8 cellular contexts compared by ENCODE assay signal in the genomic region with DNA sequence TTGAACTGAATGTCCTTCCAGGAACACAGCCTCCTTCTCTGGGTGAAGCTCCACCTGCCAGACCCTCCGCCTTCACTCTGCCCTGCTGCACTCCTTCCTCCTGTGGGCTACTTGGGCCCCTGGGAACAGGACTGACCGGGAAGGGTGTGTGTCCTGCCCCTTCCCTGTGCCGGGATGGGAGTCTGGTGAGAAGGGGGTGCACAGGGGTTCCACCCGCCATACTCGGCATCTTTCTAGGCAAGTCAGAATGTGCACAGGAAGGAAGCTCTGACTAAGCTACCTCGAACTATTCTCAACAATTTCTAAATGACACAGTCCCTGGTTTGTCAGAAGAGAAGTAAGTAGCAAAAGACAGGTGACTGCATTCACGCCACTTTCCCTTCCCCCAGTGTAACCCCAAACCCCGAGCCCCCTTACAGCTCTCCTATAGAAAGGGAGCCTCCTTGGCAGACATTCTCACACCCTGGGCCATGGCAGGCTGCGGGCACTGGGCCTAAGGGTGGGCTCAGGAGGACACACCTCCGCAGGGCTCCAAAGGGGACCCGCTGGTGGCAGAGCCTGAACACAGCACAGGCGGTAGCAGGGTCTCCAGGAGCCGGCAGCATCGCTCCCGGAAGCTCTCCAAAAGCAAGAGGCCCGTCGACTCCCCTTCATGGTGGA.
A peak's percentile ranks its signal among the peaks of the same experiment; 100 is the strongest.
DNase-seq lines count a peak whose midpoint lies in the region; TF ChIP-seq lines count a peak whose summit lies in the region.

No MANE protein-coding gene starts in this region.

- no peaks in the 10 kb centered on the region for H3K27me3 Mint-ChIP-seq in activated CD4-positive, alpha-beta T cell treated with anti-CD3 and anti-CD28 coated beads, Interleukin-2, amount 10 ng/mL, durations not matched to agents 24 days and 14 days

- DNase-seq in GM13977 (ENCODE audit: low spot score) (peak; percentile 61), dorsolateral prefrontal cortex (no peak), NCI-H1694 treated with DMSO at 0.1 percent for 48 hours (lab: John Stamatoyannopoulos, UW) (no peak), NCI-H345 treated with DMSO at 0.1 percent for 48 hours (lab: John Stamatoyannopoulos, UW; ENCODE audit: unreplicated experiment) (no peak), LoVo (ENCODE audit: low spot score) (no peak), GM19238 (ENCODE audit: insufficient read length, low spot score) (no peak)
- DNase-seq in activated CD4-positive, alpha-beta T cell treated with anti-CD3 and anti-CD28 coated beads, Interleukin-2, amount 10 ng/mL, durations not matched to agents 24 days and 14 days, result peak; percentile 78
- DNase-seq in stimulated activated CD4-positive, alpha-beta T cell treated with anti-CD3 and anti-CD28 coated beads, TNF-alpha, amount 100 ng/mL, for 48 hours (ENCODE audit: low read depth in 3 of 3), result peak in 2 of 3 donors; percentile 25 to 47

- no peaks in the 10 kb centered on the region for H3K9me3 Mint-ChIP-seq in activated CD4-positive, alpha-beta T cell treated with anti-CD3 and anti-CD28 coated beads, Interleukin-2, amount 10 ng/mL, durations not matched to agents 24 days and 14 days

- no peaks in the 10 kb centered on the region for H3K27me3 ChIP-seq in dorsolateral prefrontal cortex

- TF ChIP-seq CTCF in GM13977 (IDR thresholded peaks at IDR 0.05; ENCODE audit: extremely low read depth, insufficient read depth, missing control alignments) (no peak), dorsolateral prefrontal cortex (IDR thresholded peaks at IDR 0.05 in 54 of 56, conservative IDR thresholded peaks at IDR 0.05 in 2 of 56; ENCODE audit: low read depth in 1 of 56, partially characterized antibody in 56 of 56) (no peak)

- no peak overlapping the region for H3K4me3 ChIP-seq in dorsolateral prefrontal cortex

- H3K36me3 Mint-ChIP-seq in activated CD4-positive, alpha-beta T cell treated with anti-CD3 and anti-CD28 coated beads, Interleukin-2, amount 10 ng/mL, durations not matched to agents 24 days and 14 days (ENCODE audit: low read depth), result peaks cover 29% of the 10 kb centered on the region

- intact Hi-C loops in activated CD4-positive, alpha-beta T cell treated with anti-CD3 and anti-CD28 coated beads, Interleukin-2, amount 10 ng/mL, durations not matched to agents 24 days and 14 days (cut with micrococcal nuclease), result loop anchor here (1.0 to 5.0 kb wide), 5 partner anchors 42 to 164 kb away; no protein-coding TSS in a partner anchor
- intact Hi-C loops in dorsolateral prefrontal cortex (cut with DNase I), result no loop called here

- in situ Hi-C loops in GM13977 (cut with MboI; ENCODE audit: low pct_unique_long_range_greater_than_20kb, low sequenced_read_pairs, unreplicated experiment), result no loop called here

- H3K4me1 Mint-ChIP-seq in activated CD4-positive, alpha-beta T cell treated with anti-CD3 and anti-CD28 coated beads, Interleukin-2, amount 10 ng/mL, durations not matched to agents 24 days and 14 days, result peaks cover 43% of the 10 kb centered on the region

- peak overlapping the region; percentile 77 for H3K4me3 Mint-ChIP-seq in activated CD4-positive, alpha-beta T cell treated with anti-CD3 and anti-CD28 coated beads, Interleukin-2, amount 10 ng/mL, durations not matched to agents 24 days and 14 days

- H3K27ac ChIP-seq in dorsolateral prefrontal cortex, result peak overlapping the region in 41 of 59 donors; percentile 8 to 71 (median 42)

- peak overlapping the region; percentile 91 for H3K27ac Mint-ChIP-seq in activated CD4-positive, alpha-beta T cell treated with anti-CD3 and anti-CD28 coated beads, Interleukin-2, amount 10 ng/mL, durations not matched to agents 24 days and 14 days

Comparison
In these comparisons a context has a peak if more than half of its experiments do, and no peak if none do; other contexts are left out.
1. DNase-seq: peak in GM13977 (single experiment), activated CD4-positive, alpha-beta T cell treated with anti-CD3 and anti-CD28 coated beads, Interleukin-2, amount 10 ng/mL, durations not matched to agents 24 days and 14 days (single experiment) and stimulated activated CD4-positive, alpha-beta T cell treated with anti-CD3 and anti-CD28 coated beads, TNF-alpha, amount 100 ng/mL, for 48 hours (2 of 3); none in dorsolateral prefrontal cortex (0 of 10), NCI-H1694 treated with DMSO at 0.1 percent for 48 hours (single experiment), NCI-H345 treated with DMSO at 0.1 percent for 48 hours (single experiment), LoVo (single experiment) and GM19238 (single experiment).